8 cellular contexts compared by ENCODE assay signal in the genomic region with DNA sequence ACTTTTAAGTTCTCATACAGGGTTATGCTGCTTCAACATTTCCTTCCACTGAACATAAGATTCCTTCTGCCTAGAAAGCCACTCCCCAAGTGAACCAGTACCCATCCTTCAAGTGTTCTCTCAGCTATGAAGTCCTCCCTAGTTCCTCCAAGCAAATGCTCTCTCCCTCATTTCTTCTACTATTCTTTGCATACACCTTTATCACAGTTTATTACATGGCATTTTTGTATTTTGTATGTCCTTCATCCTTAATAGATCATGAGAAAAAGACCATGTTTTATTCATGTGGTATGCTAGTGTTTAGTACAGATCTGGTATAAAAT. TPM values are rescaled to one million over a fixed set of nuclear protein-coding genes. Genes with fewer than 3 reads are reported as not detected.
DNase-seq lines count a peak whose midpoint lies in the region; ATAC-seq and TF ChIP-seq lines count a peak whose summit lies in the region.

No MANE protein-coding gene starts in this region.

- no peak for TF ChIP-seq POLR2A in GM18505 (IDR thresholded peaks at IDR 0.05; ENCODE audit: borderline replicate concordance, extremely low read depth, insufficient read depth, insufficient read length)

- no peak for TF ChIP-seq CTCF in OCI-LY7 (conservative IDR thresholded peaks at IDR 0.05; ENCODE audit: low read length)
- no peak for TF ChIP-seq CTCF in fibroblast of lung (conservative IDR thresholded peaks at IDR 0.05 in 1 of 2, IDR thresholded peaks at IDR 0.05 in 1 of 2; ENCODE audit: low read depth in 1 of 2, low read length in 2 of 2)

- H4K20me1 ChIP-seq in OCI-LY7 (ENCODE audit: insufficient read depth, low read length) (peaks cover 31% of the 10 kb centered on the region), fibroblast of lung (ENCODE audit: control insufficient read depth, extremely low read depth, insufficient read depth, low read length) (no peaks in the 10 kb centered on the region)

- ATAC-seq in GM18505 (IDR thresholded peaks at IDR 0.05; ENCODE audit: unreplicated experiment) (no peak), HG03135 (IDR thresholded peaks at IDR 0.05; ENCODE audit: unreplicated experiment) (no peak), GM18861 (IDR thresholded peaks at IDR 0.05; ENCODE audit: unreplicated experiment) (no peak)

- peaks cover 79% of the 10 kb centered on the region for H3K79me2 ChIP-seq in OCI-LY7 (ENCODE audit: insufficient read depth, low read depth, low read length)
- peaks cover 58% of the 10 kb centered on the region for H3K79me2 ChIP-seq in fibroblast of lung (ENCODE audit: control insufficient read depth, insufficient read depth, low read length)

- no TSS peak for BruUV-seq in OCI-LY7 (replicated peaks; lab: Mats Ljungman, UMichigan)

- no peak overlapping the region for H3K9ac ChIP-seq in fibroblast of lung (ENCODE audit: insufficient read depth, low read length)

- H3K4me3 ChIP-seq in OCI-LY7 (ENCODE audit: low read depth, low read length, poor library complexity, severe bottlenecking) = peak overlapping the region; percentile 80
- peak overlapping the region in 3 of 4 experiments; percentile 75 to 94 (median 92) for H3K4me3 ChIP-seq in fibroblast of lung (replicated peaks in 1 of 4; ENCODE audit: control extremely low read depth in 1 of 4, insufficient read depth in 1 of 4, low read depth in 3 of 4, low read length in 4 of 4)
- peak overlapping the region in 4 of 7 experiments; percentile 50 to 83 (median 74) for H3K4me3 ChIP-seq in skin epidermis

- DNase-seq in SIG-M5 treated with dmso at 0.1 percent for 504 hours (lab: John Stamatoyannopoulos, UW; ENCODE audit: unreplicated experiment) = peak; percentile 8
- no peak for DNase-seq in SIG-M5 (lab: John Stamatoyannopoulos, UW)
- DNase-seq in OCI-LY7 (ENCODE audit: low spot score) = peak; percentile 60
- DNase-seq in fibroblast of lung (ENCODE audit: low read depth in 2 of 2) = peak in 1 of 2 donors; percentile 21

- peak overlapping the region; percentile 83 for H3K27ac ChIP-seq in OCI-LY7 (ENCODE audit: low read depth, low read length, poor library complexity, severe bottlenecking)
- no peak overlapping the region for H3K27ac ChIP-seq in fibroblast of lung (ENCODE audit: insufficient read depth, low read length)
- peak overlapping the region in 5 of 21 experiments; percentile 91 to 97 (median 95) for H3K27ac ChIP-seq in skin epidermis

- H3K4me2 ChIP-seq in OCI-LY7 (ENCODE audit: low read length) = peak overlapping the region; percentile 89
- H3K4me2 ChIP-seq in fibroblast of lung (ENCODE audit: extremely low read depth, insufficient read depth, low read length) = peak overlapping the region; percentile 73

- H3K36me3 ChIP-seq in OCI-LY7 (ENCODE audit: insufficient read depth, low read length) (peaks cover 62% of the 10 kb centered on the region), fibroblast of lung (ENCODE audit: control insufficient read depth, insufficient read depth, low read length) (no peaks in the 10 kb centered on the region)

- intact Hi-C loops in OCI-LY7 (cut with micrococcal nuclease; ENCODE audit: unreplicated experiment) = loop anchor here (10.0 kb wide), 1 partner anchor 1095 kb away; a partner anchor contains a TSS

- POLR2A ChIA-PET in OCI-LY7 (lab: Charles Lee) = interaction anchor here (0.6 to 12.7 kb wide), 11 partner anchors 7 to 175 kb away, joined by 3 to 297 read pairs (median 7); a partner anchor contains a TSS

- H3K9me3 ChIP-seq in OCI-LY7 (ENCODE audit: low read length) (no peaks in the 10 kb centered on the region), fibroblast of lung (ENCODE audit: control insufficient read depth, insufficient read depth, low read depth, low read length) (no peaks in the 10 kb centered on the region)

- no peaks in the 10 kb centered on the region for H3K27me3 ChIP-seq in fibroblast of lung (ENCODE audit: control insufficient read depth, insufficient read depth, low read length)

- H3K9me2 ChIP-seq in OCI-LY7 (ENCODE audit: insufficient read depth, low read length) = no peaks in the 10 kb centered on the region

- CTCF ChIA-PET in OCI-LY7 (lab: Charles Lee; ENCODE audit: unreplicated experiment) = interaction anchor here (1.5 kb wide), 1 partner anchor 50 kb away, joined by 3 read pairs; no protein-coding TSS in a partner anchor

- H2AFZ ChIP-seq in OCI-LY7 (ENCODE audit: low read length) = no peak overlapping the region
- H2AFZ ChIP-seq in fibroblast of lung (ENCODE audit: low read length) = no peak overlapping the region

- H3K4me1 ChIP-seq in OCI-LY7 (ENCODE audit: insufficient read depth, low read length, poor library complexity, severe bottlenecking) (peaks cover 55% of the 10 kb centered on the region), fibroblast of lung (ENCODE audit: control insufficient read depth, extremely low read depth, insufficient read depth, low read length) (peaks cover 5% of the 10 kb centered on the region)

RNA-seq across cellular contexts. Expression of a gene that starts 1.9 kb away (rescaled TPM):
- 30.4 and 34.1 TPM in 2 replicates for total RNA-seq in OCI-LY7 (2014; rRNA removed; shearing (Covaris generic))
- total RNA-seq in OCI-LY7 (2022) = 112 and 118 TPM in 2 replicates
- 54.4 and 71.0 TPM in 2 replicates for total RNA-seq in fibroblast of lung
- polyA plus RNA-seq in fibroblast of lung = 108 and 132 TPM in 2 replicates
- polyA plus RNA-seq in fibroblast of lung (2012) = 82.2 and 87.9 TPM in 2 replicates
- 27.6 and 49.2 TPM in 2 replicates for polyA minus RNA-seq in fibroblast of lung (ENCODE audit: low replicate concordance)
